20 cellular contexts compared by ENCODE assay signal in genomic region chr10:65112573-65112972, GRCh38.
DNase-seq lines count a peak whose midpoint lies in the region; ATAC-seq, FAIRE-seq and TF ChIP-seq lines count a peak whose summit lies in the region.
"Had no signal": no experiment of that assay in that cellular context is flagged by ENCODE, and none has a peak within 500 bp of the region (broad histone marks: within the 10 kb centered on the region; RNA-seq: fewer than 3 reads in every experiment).

No MANE protein-coding gene starts in this region.

- FAIRE-seq in frontal cortex (lab: Jason Lieb, UNC), result no peak
- FAIRE-seq: A204.1, D721Med, G401.6, GM12891 had no signal

- H3F3A ChIP-seq in SK-N-SH (replicated peaks; ENCODE audit: insufficient read depth), result no peaks in the 10 kb centered on the region
- H3F3A ChIP-seq in neural progenitor cell (ENCODE audit: low read depth), result no peaks in the 10 kb centered on the region

- POLR2A ChIA-PET in SK-N-SH (lab: Yijun Ruan, JAX), result no interaction called here

- H3K36me3 Mint-ChIP-seq in neural progenitor cell, result no peaks in the 10 kb centered on the region
- H3K36me3 Mint-ChIP-seq: CD8-positive, alpha-beta T cell had no signal

- H3K27me3 Mint-ChIP-seq in neural progenitor cell (ENCODE audit: insufficient read depth, low read depth), result no peaks in the 10 kb centered on the region
- H3K27me3 Mint-ChIP-seq: CD4-positive, alpha-beta T cell had no signal

- ATAC-seq in GM18867 (IDR thresholded peaks at IDR 0.05; ENCODE audit: unreplicated experiment) (no peak), GM19463 (IDR thresholded peaks at IDR 0.05; ENCODE audit: unreplicated experiment) (no peak)
- ATAC-seq: CD8-positive, alpha-beta T cell had no signal

- H4K20me1 ChIP-seq in Karpas-422 (ENCODE audit: insufficient read depth, low read depth, low read length) (no peaks in the 10 kb centered on the region), SK-N-SH (ENCODE audit: insufficient read depth) (no peaks in the 10 kb centered on the region), neural progenitor cell (ENCODE audit: low read depth) (no peaks in the 10 kb centered on the region)
- H4K20me1 ChIP-seq: BLaER1 treated with 17β-estradiol and CSF1 and Interleukin-3, amounts not matched to agents 10 nM and 100 nM had no signal

- H3K4me2 ChIP-seq in Karpas-422 (ENCODE audit: low read depth, low read length, poor library complexity, severe bottlenecking) (no peak overlapping the region), SK-N-SH (no peak overlapping the region), neural progenitor cell (no peak overlapping the region)
- H3K4me2 ChIP-seq: BLaER1 treated with 17β-estradiol and CSF1 and Interleukin-3, amounts not matched to agents 10 nM and 100 nM had no signal

- H2AFZ ChIP-seq in Karpas-422 (ENCODE audit: low read length) (0 out of 2 replicates have a peak overlapping the region, but pooled peaks have one; percentile 32), SK-N-SH (ENCODE audit: low read depth) (no peak overlapping the region), neural progenitor cell (replicated peaks) (peak overlapping the region; percentile 3)

- peak in 1 of 2 experiments; percentile 64; a peak in 2 of 4 replicates for TF ChIP-seq EP300 in SK-N-SH (IDR thresholded peaks at IDR 0.05; ENCODE audit: borderline replicate concordance in 1 of 2, low read depth in 1 of 2, low read length in 1 of 2)

- no peak overlapping the region for H3K27ac Mint-ChIP-seq in neural progenitor cell
- H3K27ac Mint-ChIP-seq: CD4-positive, alpha-beta T cell; CD8-positive, alpha-beta T cell had no signal

- DNase-seq in Karpas-422 (no peak), SK-N-SH (no peak), neural progenitor cell (ENCODE audit: low spot score) (no peak), frontal cortex (ENCODE audit: low spot score in 2 of 2) (no peak)
- DNase-seq: 8988T; ACHN; Caco-2; Calu3; CD4-positive, alpha-beta T cell; CD8-positive, alpha-beta T cell; DMS79 treated with DMSO at 0.1 percent for 48 hours; GF-D8 had no signal

- no peak for TF ChIP-seq RAD21 in SK-N-SH (IDR thresholded peaks at IDR 0.05; ENCODE audit: low read length)

- H3K9me3 ChIP-seq in Karpas-422 (ENCODE audit: low read length) (no peaks in the 10 kb centered on the region), SK-N-SH (no peaks in the 10 kb centered on the region), neural progenitor cell (ENCODE audit: low read depth) (no peaks in the 10 kb centered on the region)
- H3K9me3 ChIP-seq: BLaER1 treated with 17β-estradiol and CSF1 and Interleukin-3, amounts not matched to agents 10 nM and 100 nM had no signal

- H3K4me1 ChIP-seq in Karpas-422 (ENCODE audit: low read length) (no peaks in the 10 kb centered on the region), SK-N-SH (ENCODE audit: control insufficient read depth in 1 of 2, insufficient read depth in 2 of 2, low read depth in 1 of 2, low read length in 1 of 2) (peaks cover 0 to 10% of the 10 kb centered on the region in 2 experiments; a peak in 1 of 4 replicates), neural progenitor cell (no peaks in the 10 kb centered on the region)
- H3K4me1 ChIP-seq: BLaER1 treated with 17β-estradiol and CSF1 and Interleukin-3, amounts not matched to agents 10 nM and 100 nM had no signal

- H3K4me3 ChIP-seq in Karpas-422 (ENCODE audit: low read length), result no peak overlapping the region
- H3K4me3 ChIP-seq in SK-N-SH (ENCODE audit: low read depth in 2 of 2, low read length in 1 of 2), result no peak overlapping the region
- H3K4me3 ChIP-seq in neural progenitor cell, result no peak overlapping the region
- H3K4me3 ChIP-seq: BLaER1 treated with 17β-estradiol and CSF1 and Interleukin-3, amounts not matched to agents 10 nM and 100 nM had no signal

- H3K9me3 Mint-ChIP-seq in neural progenitor cell, result no peaks in the 10 kb centered on the region

- H3K36me3 ChIP-seq in Karpas-422 (ENCODE audit: insufficient read depth, low read length) (no peaks in the 10 kb centered on the region), SK-N-SH (replicated peaks in 1 of 2; ENCODE audit: control insufficient read depth in 1 of 2, insufficient read depth in 2 of 2, low read length in 1 of 2) (no peaks in the 10 kb centered on the region), neural progenitor cell (no peaks in the 10 kb centered on the region)
- H3K36me3 ChIP-seq: BLaER1 treated with 17β-estradiol and CSF1 and Interleukin-3, amounts not matched to agents 10 nM and 100 nM had no signal

- H3K9ac ChIP-seq in Karpas-422 (ENCODE audit: low read length) (no peak overlapping the region), SK-N-SH (no peak overlapping the region), neural progenitor cell (no peak overlapping the region)
- H3K9ac ChIP-seq: BLaER1 treated with 17β-estradiol and CSF1 and Interleukin-3, amounts not matched to agents 10 nM and 100 nM had no signal

- H3K4me3 Mint-ChIP-seq in neural progenitor cell, result no peak overlapping the region
- H3K4me3 Mint-ChIP-seq: CD4-positive, alpha-beta T cell; CD8-positive, alpha-beta T cell had no signal

- WGBS in SK-N-SH (ENCODE audit: low lambda C conversion rate), result 6% methylated on average over 4 of the region's 4 CpGs

- no peaks in the 10 kb centered on the region for H3K79me2 ChIP-seq in Karpas-422 (ENCODE audit: low read length)
- H3K79me2 ChIP-seq in SK-N-SH (ENCODE audit: insufficient read depth), result no peaks in the 10 kb centered on the region
- H3K79me2 ChIP-seq in neural progenitor cell (ENCODE audit: low read depth), result no peaks in the 10 kb centered on the region

- H3K9me2 ChIP-seq in Karpas-422 (replicated peaks; ENCODE audit: insufficient read depth, low read length), result no peaks in the 10 kb centered on the region
- no peaks in the 10 kb centered on the region for H3K9me2 ChIP-seq in SK-N-SH

- no peaks in the 10 kb centered on the region for H3K27me3 ChIP-seq in Karpas-422 (ENCODE audit: low read length)
- H3K27me3 ChIP-seq in SK-N-SH (ENCODE audit: insufficient read depth), result no peaks in the 10 kb centered on the region
- no peaks in the 10 kb centered on the region for H3K27me3 ChIP-seq in neural progenitor cell
- H3K27me3 ChIP-seq: BLaER1 treated with 17β-estradiol and CSF1 and Interleukin-3, amounts not matched to agents 10 nM and 100 nM had no signal

- no peaks in the 10 kb centered on the region for H3K4me1 Mint-ChIP-seq in neural progenitor cell

- CTCF ChIA-PET in SK-N-SH (lab: Yijun Ruan, JAX), result no interaction called here

- H3K27ac ChIP-seq in Karpas-422 (ENCODE audit: low read length), result no peak overlapping the region
- peak overlapping the region in 1 of 2 experiments; percentile 67; a peak in 2 of 4 replicates for H3K27ac ChIP-seq in SK-N-SH (ENCODE audit: low read depth in 2 of 2, low read length in 1 of 2)
- H3K27ac ChIP-seq in neural progenitor cell, result no peak overlapping the region
- H3K27ac ChIP-seq: BLaER1 treated with 17β-estradiol and CSF1 and Interleukin-3, amounts not matched to agents 10 nM and 100 nM; C4-2B had no signal

- TF ChIP-seq CTCF in SK-N-SH (IDR thresholded peaks at IDR 0.05) (no peak), neural progenitor cell (IDR thresholded peaks at IDR 0.05) (no peak)

TF ChIP-seq in SK-N-SH, 30 proteins besides CTCF, POLR2A, EP300 and RAD21:
- TF ChIP-seq EZH2phosphoT487 (IDR thresholded peaks at IDR 0.05; ENCODE audit: borderline replicate concordance, low read depth) (no peak), RCOR1 (IDR thresholded peaks at IDR 0.05; ENCODE audit: low read length) (peak; percentile 82)
